9 cellular contexts compared by ENCODE assay signal in genomic region chr6:144343736-144344428, GRCh38. TPM values are rescaled to one million over a fixed set of nuclear protein-coding genes. Genes with fewer than 3 reads are reported as not detected.
DNase-seq lines count a peak whose midpoint lies in the region; ATAC-seq, FAIRE-seq and TF ChIP-seq lines count a peak whose summit lies in the region.
"Had no signal": no experiment of that assay in that cellular context is flagged by ENCODE, and none has a peak within 500 bp of the region (broad histone marks: within the 10 kb centered on the region; RNA-seq: fewer than 3 reads in every experiment).

No MANE protein-coding gene starts in this region.

- H3K9me3 Mint-ChIP-seq in astrocyte (ENCODE audit: unreplicated experiment), result no peaks in the 10 kb centered on the region

- peaks cover 33% of the 10 kb centered on the region for H3K4me1 Mint-ChIP-seq in astrocyte (ENCODE audit: low read depth, unreplicated experiment)

- peak; percentile 48 for ATAC-seq in GM21619 (IDR thresholded peaks at IDR 0.05; ENCODE audit: unreplicated experiment)

- H4K20me1 ChIP-seq in astrocyte (ENCODE audit: insufficient read depth, low read length), result no peaks in the 10 kb centered on the region

- H3K4me3 Mint-ChIP-seq in astrocyte (ENCODE audit: unreplicated experiment), result no peak overlapping the region

- H3K4me2 ChIP-seq in astrocyte (ENCODE audit: low read length), result peak overlapping the region; percentile 31

- no peak overlapping the region for H2AFZ ChIP-seq in astrocyte (ENCODE audit: low read depth, low read length)

- H3K4me1 ChIP-seq in astrocyte (ENCODE audit: insufficient read depth, low read length) (peaks cover 13% of the 10 kb centered on the region), mucosa of stomach (ENCODE audit: control insufficient read depth, insufficient read depth, low read length) (peaks cover 54% of the 10 kb centered on the region)

- no peak for TF ChIP-seq CTCF in GM12865 (IDR thresholded peaks at IDR 0.05; ENCODE audit: insufficient read depth, low read depth, low read length, missing control alignments)
- TF ChIP-seq CTCF in astrocyte (IDR thresholded peaks at IDR 0.05; ENCODE audit: insufficient read depth, low read depth, low read length), result no peak

- peak overlapping the region; percentile 84 for H3K4me3 ChIP-seq in GM12865 (ENCODE audit: low read depth, low read length)
- no peak overlapping the region for H3K4me3 ChIP-seq in astrocyte (ENCODE audit: insufficient read depth, low read depth, low read length)
- H3K4me3 ChIP-seq in mucosa of stomach (ENCODE audit: low read length), result no peak overlapping the region
- H3K4me3 ChIP-seq: SK-N-MC had no signal

- H3K79me2 ChIP-seq in astrocyte (ENCODE audit: insufficient read depth, low read length), result peaks cover 50% of the 10 kb centered on the region

- no peak overlapping the region for H3K27ac ChIP-seq in astrocyte (ENCODE audit: low read depth, low read length)
- H3K27ac ChIP-seq: SK-N-MC had no signal

- peaks cover 8% of the 10 kb centered on the region for H3K36me3 Mint-ChIP-seq in astrocyte (ENCODE audit: low read depth, unreplicated experiment)

- DNase-seq in GM12865 (ENCODE audit: low read depth) (peak; percentile 68), Kasumi-1 (lab: John Stamatoyannopoulos, UW) (peak; percentile 30 to 34), astrocyte (ENCODE audit: low read depth) (no peak), GM19238 (ENCODE audit: insufficient read length, low spot score) (no peak), RKO (ENCODE audit: low spot score) (no peak), ecto neural progenitor cell (ENCODE audit: low spot score) (no peak)

- H3K27me3 Mint-ChIP-seq in astrocyte (ENCODE audit: low read depth, unreplicated experiment), result no peaks in the 10 kb centered on the region

- H3K9ac ChIP-seq in astrocyte (ENCODE audit: low read length) (no peak overlapping the region), mucosa of stomach (ENCODE audit: low read length) (peak overlapping the region; percentile 5)

- peak overlapping the region; percentile 64 for H3K27ac Mint-ChIP-seq in astrocyte (ENCODE audit: unreplicated experiment)

- no peaks in the 10 kb centered on the region for H3K9me3 ChIP-seq in astrocyte (ENCODE audit: insufficient read depth, low read depth, low read length)
- H3K9me3 ChIP-seq in mucosa of stomach (ENCODE audit: control insufficient read depth, low read length), result no peaks in the 10 kb centered on the region

- no peaks in the 10 kb centered on the region for H3K27me3 ChIP-seq in astrocyte (ENCODE audit: insufficient read depth, low read length)
- H3K27me3 ChIP-seq in mucosa of stomach (ENCODE audit: control insufficient read depth, insufficient read depth, low read length), result no peaks in the 10 kb centered on the region

- FAIRE-seq in astrocyte (lab: Jason Lieb, UNC), result no peak

- H3K36me3 ChIP-seq in astrocyte (ENCODE audit: insufficient read depth, low read length), result no peaks in the 10 kb centered on the region
- no peaks in the 10 kb centered on the region for H3K36me3 ChIP-seq in mucosa of stomach (ENCODE audit: control insufficient read depth, insufficient read depth, low read length)

RNA-seq across cellular contexts. Expression of gene UTRN, which starts 58.7 kb away (rescaled TPM):
- 62.1 and 86.3 TPM in 2 replicates for total RNA-seq in astrocyte

Comparison
In these comparisons a context has a peak if more than half of its experiments do, and no peak if none do; other contexts are left out.
1. DNase-seq: peak in GM12865 (single experiment) and Kasumi-1 (2 of 2); none in astrocyte (single experiment), GM19238 (single experiment), RKO (single experiment) and ecto neural progenitor cell (single experiment).